ENCODE assay signal across 2 cellular contexts in genomic region chr9:135963338-135963737, GRCh38.
TF ChIP-seq lines count a peak whose summit lies in the region.

No MANE protein-coding gene starts in this region.

TF ChIP-seq in HEK293, 187 proteins besides CTCF, POLR2A, EP300 and RAD21:
- TF ChIP-seq ZNF121 (tag by site-specific recombination; IDR thresholded peaks at IDR 0.05) (peak; percentile 100), BCL11B (tag by site-specific recombination; IDR thresholded peaks at IDR 0.05; ENCODE audit: low read depth) (no peak)

TF ChIP-seq in K562, 482 proteins besides CTCF, POLR2A, EP300 and RAD21:
- TF ChIP-seq ZEB2 (IDR thresholded peaks at IDR 0.05) (no peak), BCOR (IDR thresholded peaks at IDR 0.05) (peak; percentile 57), ZNF121 (CRISPR knock-in tag; conservative IDR thresholded peaks at IDR 0.05) (peak; percentile 94)
TF ChIP-seq in K562: peak in this region for 2.
